In genomic region chr6:46749731-46750130, GRCh38 we compare ENCODE assay signal across 25 cellular contexts. TPM values are rescaled to one million over a fixed set of nuclear protein-coding genes. Genes with fewer than 3 reads are reported as not detected.
"Had no signal": no experiment of that assay in that cellular context is flagged by ENCODE, and none has a peak within 500 bp of the region (broad histone marks: within the 10 kb centered on the region; RNA-seq: fewer than 3 reads in every experiment).

No MANE protein-coding gene starts in this region.

- H3K9me3 Mint-ChIP-seq: activated B cell treated with CpG ODN at 0.5 μM for 24 hours; activated CD4-positive, alpha-beta memory T cell treated with anti-CD3 and anti-CD28 coated beads, Interleukin-2, amount 10 ng/mL, durations not matched to agents 7 days and 5 days; activated naive CD8-positive, alpha-beta T cell treated with anti-CD3 and anti-CD28 coated beads for 36 hours; activated T-helper 17 cell treated with anti-CD3 and anti-CD28 coated beads, Interleukin-2, amount 50 U/mL, for 72 hours; nephron progenitor cell; T-helper 2 cell treated with Interferon-gamma antibody and Interleukin-4, amounts not matched to agents 5 μg/mL and 100 μg/mL, for 36 hours had no signal

- H3K27me3 ChIP-seq: gastroesophageal sphincter, heart left ventricle, tibial artery had no signal

- H3K4me3 ChIP-seq: gastroesophageal sphincter, heart left ventricle, lung, tibial artery had no signal

- H3K36me3 ChIP-seq: gastroesophageal sphincter, heart left ventricle, tibial artery had no signal

- H3K9me3 ChIP-seq: gastroesophageal sphincter, heart left ventricle, tibial artery had no signal

- H3K4me1 Mint-ChIP-seq: activated B cell treated with CpG ODN at 0.5 μM for 24 hours; activated CD4-positive, alpha-beta memory T cell treated with anti-CD3 and anti-CD28 coated beads, Interleukin-2, amount 10 ng/mL, durations not matched to agents 7 days and 5 days; activated CD8-positive, alpha-beta memory T cell treated with anti-CD3 and anti-CD28 coated beads, Interleukin-2, amount 10 ng/mL, durations not matched to agents 7 days and 5 days; activated naive CD8-positive, alpha-beta T cell treated with anti-CD3 and anti-CD28 coated beads for 36 hours; activated T-helper 17 cell treated with anti-CD3 and anti-CD28 coated beads, Interleukin-2, amount 50 U/mL, for 72 hours; nephron progenitor cell had no signal

- H3K4me1 ChIP-seq: gastroesophageal sphincter, heart left ventricle, tibial artery had no signal

- H3K27ac ChIP-seq: gastroesophageal sphincter, heart left ventricle, tibial artery had no signal

- H3K4me3 Mint-ChIP-seq: activated B cell treated with CpG ODN at 0.5 μM for 24 hours; activated CD4-positive, alpha-beta memory T cell treated with anti-CD3 and anti-CD28 coated beads, Interleukin-2, amount 10 ng/mL, durations not matched to agents 7 days and 5 days; activated CD8-positive, alpha-beta memory T cell treated with anti-CD3 and anti-CD28 coated beads, Interleukin-2, amount 10 ng/mL, durations not matched to agents 7 days and 5 days; activated naive CD8-positive, alpha-beta T cell treated with anti-CD3 and anti-CD28 coated beads for 36 hours; activated T-helper 17 cell treated with anti-CD3 and anti-CD28 coated beads, Interleukin-2, amount 50 U/mL, for 72 hours; nephron progenitor cell; T-helper 2 cell treated with Interferon-gamma antibody and Interleukin-4, amounts not matched to agents 5 μg/mL and 100 μg/mL, for 36 hours had no signal

- H3K27ac Mint-ChIP-seq: activated B cell treated with CpG ODN at 0.5 μM for 24 hours; activated CD4-positive, alpha-beta memory T cell treated with anti-CD3 and anti-CD28 coated beads, Interleukin-2, amount 10 ng/mL, durations not matched to agents 7 days and 5 days; activated CD8-positive, alpha-beta memory T cell treated with anti-CD3 and anti-CD28 coated beads, Interleukin-2, amount 10 ng/mL, durations not matched to agents 7 days and 5 days; activated naive CD8-positive, alpha-beta T cell treated with anti-CD3 and anti-CD28 coated beads for 36 hours; activated T-helper 17 cell treated with anti-CD3 and anti-CD28 coated beads, Interleukin-2, amount 50 U/mL, for 72 hours; nephron progenitor cell; T-helper 2 cell treated with Interferon-gamma antibody and Interleukin-4, amounts not matched to agents 5 μg/mL and 100 μg/mL, for 36 hours had no signal

- H3K27me3 Mint-ChIP-seq: activated CD4-positive, alpha-beta memory T cell treated with anti-CD3 and anti-CD28 coated beads, Interleukin-2, amount 10 ng/mL, durations not matched to agents 7 days and 5 days had no signal

- DNase-seq: activated B cell treated with CpG ODN at 0.5 μM for 24 hours; activated CD4-positive, alpha-beta memory T cell treated with anti-CD3 and anti-CD28 coated beads, Interleukin-2, amount 10 ng/mL, durations not matched to agents 7 days and 5 days; activated CD4-positive, alpha-beta T cell treated with anti-CD3 and anti-CD28 coated beads for 48 hours; activated CD8-positive, alpha-beta memory T cell treated with anti-CD3 and anti-CD28 coated beads, Interleukin-2, amount 10 ng/mL, durations not matched to agents 7 days and 5 days; activated naive CD4-positive, alpha-beta T cell; activated naive CD8-positive, alpha-beta T cell treated with anti-CD3 and anti-CD28 coated beads for 36 hours; amniotic stem cell; effector CD4-positive, alpha-beta T cell; heart left ventricle; islet precursor cell; nephron progenitor cell; occipital lobe; posterior cingulate gyrus; stimulated activated CD4-positive, alpha-beta T cell treated with anti-CD3 and anti-CD28 coated beads, Interleukin-2, amount 100 ng/mL, for 24 hours; stimulated activated naive CD8-positive, alpha-beta T cell treated with anti-CD3 and anti-CD28 coated beads, Interleukin-15, Interleukin-2, amounts not matched to agents 100 U/mL and 50 U/mL, for 24 hours; substantia nigra; tibial artery had no signal

- H3K36me3 Mint-ChIP-seq: activated CD8-positive, alpha-beta memory T cell treated with anti-CD3 and anti-CD28 coated beads, Interleukin-2, amount 10 ng/mL, durations not matched to agents 7 days and 5 days; activated naive CD8-positive, alpha-beta T cell treated with anti-CD3 and anti-CD28 coated beads for 36 hours had no signal

RNA-seq across cellular contexts. Expression of gene ANKRD66, which starts 3.0 kb away (rescaled TPM):
- total RNA-seq: activated B cell treated with CpG ODN at 0.5 μM for 24 hours; activated CD4-positive, alpha-beta memory T cell treated with anti-CD3 and anti-CD28 coated beads, Interleukin-2, amount 10 ng/mL, durations not matched to agents 7 days and 5 days; activated CD8-positive, alpha-beta memory T cell treated with anti-CD3 and anti-CD28 coated beads, Interleukin-2, amount 10 ng/mL, durations not matched to agents 7 days and 5 days; activated naive CD8-positive, alpha-beta T cell treated with anti-CD3 and anti-CD28 coated beads for 36 hours; activated T-helper 17 cell treated with anti-CD3 and anti-CD28 coated beads, Interleukin-2, amount 50 U/mL, for 72 hours; esophagus mucosa; heart left ventricle; left lobe of liver; myocyte; skeletal muscle tissue had no signal
- polyA plus RNA-seq: heart left ventricle had no signal

RNA-seq across cellular contexts. Expression of gene PLA2G7, which starts 14.6 kb away (rescaled TPM):
- total RNA-seq: activated CD4-positive, alpha-beta memory T cell treated with anti-CD3 and anti-CD28 coated beads, Interleukin-2, amount 10 ng/mL, durations not matched to agents 7 days and 5 days; activated CD8-positive, alpha-beta memory T cell treated with anti-CD3 and anti-CD28 coated beads, Interleukin-2, amount 10 ng/mL, durations not matched to agents 7 days and 5 days; activated naive CD8-positive, alpha-beta T cell treated with anti-CD3 and anti-CD28 coated beads for 36 hours; activated T-helper 17 cell treated with anti-CD3 and anti-CD28 coated beads, Interleukin-2, amount 50 U/mL, for 72 hours; gastroesophageal sphincter; myocyte had no signal

RNA-seq across cellular contexts. Expression of gene MEP1A, which starts 43.5 kb away (rescaled TPM):
- total RNA-seq: activated B cell treated with CpG ODN at 0.5 μM for 24 hours; activated CD4-positive, alpha-beta memory T cell treated with anti-CD3 and anti-CD28 coated beads, Interleukin-2, amount 10 ng/mL, durations not matched to agents 7 days and 5 days; activated CD8-positive, alpha-beta memory T cell treated with anti-CD3 and anti-CD28 coated beads, Interleukin-2, amount 10 ng/mL, durations not matched to agents 7 days and 5 days; activated naive CD8-positive, alpha-beta T cell treated with anti-CD3 and anti-CD28 coated beads for 36 hours; activated T-helper 17 cell treated with anti-CD3 and anti-CD28 coated beads, Interleukin-2, amount 50 U/mL, for 72 hours; esophagus mucosa; gastroesophageal sphincter; heart left ventricle; left lobe of liver; myocyte; occipital lobe; skeletal muscle tissue had no signal
- polyA plus RNA-seq: heart left ventricle had no signal
